8 cellular contexts compared by ENCODE assay signal in genomic region chr9:130444565-130445221, GRCh38. TPM values are rescaled to one million over a fixed set of nuclear protein-coding genes. Genes with fewer than 3 reads are reported as not detected.
DNase-seq lines count a peak whose midpoint lies in the region; ATAC-seq, FAIRE-seq and TF ChIP-seq lines count a peak whose summit lies in the region.

Gene ASS1 (plus strand): TSS chr9:130444961. CDS start chr9:130452229, 7,268 bp downstream.

- H3K36me3 ChIP-seq in SU-DHL-6 (ENCODE audit: low read length) (no peaks in the 10 kb centered on the region), GM12878 (ENCODE audit: control insufficient read depth in 2 of 2, insufficient read depth in 2 of 2, low read length in 1 of 2) (no peaks in the 10 kb centered on the region)

- DNase-seq in A549 (ENCODE audit: low read depth in 1 of 2, low spot score in 1 of 2) (peak in 1 of 2 experiments; percentile 68), HFF-Myc (ENCODE audit: extremely low read depth, low read depth) (no peak), GM12878 (ENCODE audit: low read depth, low spot score) (no peak), iPS-NIHi7 (ENCODE audit: extremely low spot score) (peak; percentile 87)
- DNase-seq in stimulated activated CD4-positive, alpha-beta T cell treated with anti-CD3 and anti-CD28 coated beads, Interleukin-12 subunit alpha, Interleukin-12 subunit beta, amount 100 ng/mL, for 4 hours = peak; percentile 60

- TF ChIP-seq RAD21 in A549 (conservative IDR thresholded peaks at IDR 0.05 in 1 of 2, IDR thresholded peaks at IDR 0.05 in 1 of 2) (no peak), GM12878 (IDR thresholded peaks at IDR 0.05; ENCODE audit: insufficient read depth, low read depth, low read length) (no peak)

- TF ChIP-seq EP300 in A549 (IDR thresholded peaks at IDR 0.05) (no peak), GM12878 (IDR thresholded peaks at IDR 0.05; ENCODE audit: borderline replicate concordance in 1 of 2, control insufficient read depth in 1 of 2, low read depth in 2 of 2, low read length in 2 of 2) (no peak)

- H3K4me2 ChIP-seq in A549 (peak within 1 kb of the TSS; percentile 100), SU-DHL-6 (ENCODE audit: low read depth, low read length, poor library complexity, severe bottlenecking) (peak within 1 kb of the TSS; percentile 30), GM12878 (ENCODE audit: control insufficient read depth, insufficient read depth) (no peak within 1 kb of the TSS)

- H3K9ac ChIP-seq in SU-DHL-6 (ENCODE audit: low read length) = no peak within 1 kb of the TSS; the same call in 1 of the 2 replicates
- H3K9ac ChIP-seq in GM12878 (ENCODE audit: control insufficient read depth, insufficient read depth, low read length) = no peak within 1 kb of the TSS

- intact Hi-C loops in GM12878 (cut with micrococcal nuclease; ENCODE audit: unreplicated experiment) = no loop called here

- H3F3A ChIP-seq in SU-DHL-6 (ENCODE audit: insufficient read depth) = no peaks in the 10 kb centered on the region

- CTCF ChIA-PET in A549 (lab: Yijun Ruan, JAX) = interaction anchor here (0.9 to 2.7 kb wide), 2 partner anchors 11 to 30 kb away, joined by 4 to 26 read pairs; no protein-coding TSS in a partner anchor
- CTCF ChIA-PET in GM12878 (lab: Yijun Ruan, JAX) = no interaction called here

- H3K9me3 ChIP-seq in A549 (peaks cover 14% of the 10 kb centered on the region; the same call in 1 of the 3 replicates), SU-DHL-6 (ENCODE audit: insufficient read depth, low read length) (peaks cover 8% of the 10 kb centered on the region; the same call in 1 of the 2 replicates), GM12878 (replicated peaks; ENCODE audit: control insufficient read depth, insufficient read depth, low read length) (peaks cover 3% of the 10 kb centered on the region; the same call in 2 of the 3 replicates)

- RAD21 ChIA-PET in GM12878 (lab: Charles Lee; ENCODE audit: unreplicated experiment) = no interaction called here

- TF ChIP-seq POLR2A in A549 (IDR thresholded peaks at IDR 0.05; ENCODE audit: low read length) (no peak), GM12878 (IDR thresholded peaks at IDR 0.05; ENCODE audit: low read depth, low read length) (no peak; the same call in 1 of the 2 replicates)

- TF ChIP-seq CTCF in A549 (IDR thresholded peaks at IDR 0.05) (no peak), HFF-Myc (IDR thresholded peaks at IDR 0.05; ENCODE audit: low read depth, low read length, missing control alignments) (no peak), SU-DHL-6 (IDR thresholded peaks at IDR 0.05; ENCODE audit: insufficient read depth, low read length, poor library complexity, severe bottlenecking) (no peak), GM12878 (IDR thresholded peaks at IDR 0.05 in 2 of 3, conservative IDR thresholded peaks at IDR 0.05 in 1 of 3; ENCODE audit: control insufficient read depth in 2 of 3, extremely low read depth in 1 of 3, insufficient read depth in 1 of 3, low read depth in 3 of 3, low read length in 3 of 3) (no peak)

- no TSS peak for BruUV-seq in GM12878 (replicated peaks; lab: Mats Ljungman, UMichigan)

- no peaks in the 10 kb centered on the region for H3K79me2 ChIP-seq in SU-DHL-6 (ENCODE audit: insufficient read depth, low read length)
- H3K79me2 ChIP-seq in GM12878 (ENCODE audit: control insufficient read depth, insufficient read depth, low read length) = no peaks in the 10 kb centered on the region

- in situ Hi-C loops in GM12878 (cut with MboI) = no loop called here

- H3K27me3 ChIP-seq in SU-DHL-6 (ENCODE audit: low read length) (no peaks in the 10 kb centered on the region), GM12878 (replicated peaks in 1 of 2; ENCODE audit: control insufficient read depth in 2 of 2, insufficient read depth in 2 of 2, low read length in 1 of 2) (no peaks in the 10 kb centered on the region; a peak in 3 of 4 replicates)

- H4K20me1 ChIP-seq in SU-DHL-6 (ENCODE audit: low read depth, low read length) (no peaks in the 10 kb centered on the region), GM12878 (ENCODE audit: control insufficient read depth, insufficient read depth) (no peaks in the 10 kb centered on the region)

- WGBS in A549 (ENCODE audit: missing lambda C conversion rate) = no CpG with 5 or more reads among the region's 66 CpGs
- WGBS in GM12878 (ENCODE audit: insufficient coverage, insufficient replicate concordance, low lambda C conversion rate, missing lambda C conversion rate) = 5% methylated on average over 46 of the region's 66 CpGs

- H3K4me1 ChIP-seq in A549 (peaks cover 31% of the 10 kb centered on the region), GM12878 (ENCODE audit: control insufficient read depth, insufficient read depth, low read length) (no peaks in the 10 kb centered on the region)

- SMC1A ChIA-PET in GM12878 (lab: Charles Lee; ENCODE audit: uncharacterized antibody, unreplicated experiment) = no interaction called here

- peak; percentile 70 to 83 for ATAC-seq in A549
- peak; percentile 75 for ATAC-seq in GM12878
- ATAC-seq in GM19397 (IDR thresholded peaks at IDR 0.05; ENCODE audit: unreplicated experiment) = no peak
- ATAC-seq in HG03025 (IDR thresholded peaks at IDR 0.05; ENCODE audit: low FRiP score, unreplicated experiment) = no peak

- FAIRE-seq in A549 (lab: Jason Lieb, UNC) (no peak), GM12878 (lab: Jason Lieb, UNC) (no peak)

- H3K4me3 ChIP-seq in A549 = peak within 1 kb of the TSS; percentile 77
- H3K4me3 ChIP-seq in HFF-Myc (replicated peaks; ENCODE audit: low read depth, low read length) = peak within 1 kb of the TSS; percentile 85
- no peak within 1 kb of the TSS for H3K4me3 ChIP-seq in SU-DHL-6 (ENCODE audit: insufficient read depth, low read length, poor library complexity, severe bottlenecking)
- no peak within 1 kb of the TSS for H3K4me3 ChIP-seq in GM12878

- no peaks in the 10 kb centered on the region for H3K9me2 ChIP-seq in SU-DHL-6 (replicated peaks; ENCODE audit: insufficient read depth, low read length)

- POLR2A ChIA-PET in A549 (lab: Yijun Ruan, JAX) = no interaction called here
- POLR2A ChIA-PET in GM12878 (lab: Charles Lee) = no interaction called here

- no peak within 1 kb of the TSS for H2AFZ ChIP-seq in SU-DHL-6 (ENCODE audit: low read depth, low read length, severe bottlenecking)
- H2AFZ ChIP-seq in GM12878 (ENCODE audit: control insufficient read depth, low read depth, low read length) = no peak within 1 kb of the TSS

- H3K27ac ChIP-seq in A549 (peak within 1 kb of the TSS; percentile 58 to 85; a peak in 5 of 6 replicates), SU-DHL-6 (ENCODE audit: low read depth, low read length) (no peak within 1 kb of the TSS), GM12878 (ENCODE audit: control insufficient read depth, insufficient read depth) (no peak within 1 kb of the TSS)

TF ChIP-seq in A549, 52 proteins besides CTCF, POLR2A, EP300 and RAD21:
- no peak for TF ChIP-seq SMC3 (IDR thresholded peaks at IDR 0.05)
- TF ChIP-seq USF2 (IDR thresholded peaks at IDR 0.05) = 0 out of 2 replicates have a peak, but pooled peaks have one; percentile 19
- peak; percentile 58 for TF ChIP-seq MAX (IDR thresholded peaks at IDR 0.05)

TF ChIP-seq in GM12878, 131 proteins besides CTCF, POLR2A, EP300 and RAD21:
- no peak for TF ChIP-seq HCFC1 (IDR thresholded peaks at IDR 0.05; ENCODE audit: low read length)
- no peak for TF ChIP-seq ZNF207 (IDR thresholded peaks at IDR 0.05; ENCODE audit: borderline replicate concordance)
- no peak for TF ChIP-seq USF2 (IDR thresholded peaks at IDR 0.05; ENCODE audit: borderline replicate concordance, low read depth, low read length)
- peak; percentile 31; the same call in 1 of the 2 replicates for TF ChIP-seq TCF12 (IDR thresholded peaks at IDR 0.05; ENCODE audit: low read depth, low read length)

RNA-seq across cellular contexts. Expression of gene ASS1, which starts in this region (rescaled TPM):
- 32.5 and 36.9 TPM in 2 replicates for polyA plus RNA-seq in A549 (2011; rRNA removed)
- polyA plus RNA-seq in A549 (2012; cell fraction: cytosol; rRNA removed) = 13.7 and 16.0 TPM in 2 replicates
- polyA plus RNA-seq in A549 (2012; cell fraction: nucleus; rRNA removed) = 8.3 and 11.0 TPM in 2 replicates
- 11.3 to 12.9 TPM (median 11.8 TPM) in 3 replicates for polyA plus RNA-seq in A549 (2017; fragmentation: RNase III; extraction: RNeasy Plus Mini Kit Qiagen cat#74134 plus additional on column Dnase treatment)
- polyA minus RNA-seq in A549 (2011; rRNA and poly(A)+ RNA removed) = 17.1 and 24.9 TPM in 2 replicates
- not detected in 2 replicates for total RNA-seq in GM12878 (2013; cell fraction: nucleolus; rRNA removed)
- total RNA-seq in GM12878 (2014; rRNA removed) = 0.16 and 0.23 TPM in 2 replicates
- 0.27 TPM in 1 of 2 replicates, not detected in the other for total RNA-seq in GM12878 (2014; rRNA removed; fragmentation: Illumina TruSeq; extraction: Trizol)
- total RNA-seq in GM12878 (2021) = 0.28 and 0.58 TPM in 2 replicates
- polyA plus RNA-seq in GM12878 (2011; ENCODE audit: low read depth) = 0.52 TPM
- polyA plus RNA-seq in GM12878 (2011; rRNA removed) = 4.2 and 6.1 TPM in 2 replicates
- 5.2 and 6.1 TPM in 2 replicates for polyA plus RNA-seq in GM12878 (2011; cell fraction: cytosol; rRNA removed)
- 2.2 and 3.8 TPM in 2 replicates for polyA plus RNA-seq in GM12878 (2011; cell fraction: nucleus; rRNA removed)
- polyA plus RNA-seq in GM12878 (2012) = 0.89 and 2.0 TPM in 2 replicates
- polyA plus RNA-seq in GM12878 (2014; fragmentation: Illumina TruSeq; extraction: Trizol) = 0.10 TPM in 1 of 2 replicates, not detected in the other
- polyA plus RNA-seq in GM12878 (2014; fragmentation: Nextera tagmentation; extraction: Ambion mirVana) = not detected
- polyA plus RNA-seq in GM12878 (2014; rRNA removed) = 0.28 TPM in 1 of 2 replicates, not detected in the other
- under 1 TPM in 1 of 2 experiments, not detected in 1; 0.31 TPM for polyA plus RNA-seq in GM12878 (2016; fragmentation: Nextera tagmentation; extraction: Ambion mirVana)
- polyA minus RNA-seq in GM12878 (2011; rRNA and poly(A)+ RNA removed) = 3.3 and 4.1 TPM in 2 replicates
- polyA minus RNA-seq in GM12878 (2011; cell fraction: cytosol; rRNA and poly(A)+ RNA removed) = 18.6 and 21.8 TPM in 2 replicates
- polyA minus RNA-seq in GM12878 (2011; cell fraction: nucleus; rRNA and poly(A)+ RNA removed) = 2.5 and 7.8 TPM in 2 replicates

Comparison
In these comparisons a context has a peak if more than half of its experiments do, and no peak if none do; other contexts are left out.
1. ATAC-seq: peak in A549 (2 of 2) and GM12878 (single experiment); none in GM19397 (single experiment) and HG03025 (single experiment).
2. DNase-seq: peak in iPS-NIHi7 (single experiment) and stimulated activated CD4-positive, alpha-beta T cell treated with anti-CD3 and anti-CD28 coated beads, Interleukin-12 subunit alpha, Interleukin-12 subunit beta, amount 100 ng/mL, for 4 hours (single experiment); none in HFF-Myc (single experiment) and GM12878 (single experiment).
3. H3K27ac ChIP-seq: peak in A549 (2 of 2); none in SU-DHL-6 (single experiment) and GM12878 (single experiment).
4. H3K4me3 ChIP-seq: peak in A549 (single experiment) and HFF-Myc (single experiment); none in SU-DHL-6 (single experiment) and GM12878 (single experiment).
5. Of the 24 proteins assayed by ChIP-seq in both GM12878 and A549: peak only in GM12878: none; only in A549: MAX and USF2; in both: none; in neither: 22.